In genomic region chr16:74829637-74830036, GRCh38 we compare ENCODE assay signal across 15 cellular contexts. TPM values are rescaled to one million over a fixed set of nuclear protein-coding genes. Genes with fewer than 3 reads are reported as not detected.
DNase-seq lines count a peak whose midpoint lies in the region; ATAC-seq, FAIRE-seq and TF ChIP-seq lines count a peak whose summit lies in the region.
"Had no signal": no experiment of that assay in that cellular context is flagged by ENCODE, and none has a peak within 500 bp of the region (broad histone marks: within the 10 kb centered on the region; RNA-seq: fewer than 3 reads in every experiment).

No MANE protein-coding gene starts in this region.

- H4K20me1 ChIP-seq in K562 (replicated peaks; ENCODE audit: control insufficient read depth, insufficient read depth, low read length) (no peaks in the 10 kb centered on the region), mammary epithelial cell (ENCODE audit: insufficient read depth, low read length) (no peaks in the 10 kb centered on the region)
- H4K20me1 ChIP-seq: BLaER1 had no signal

- no peaks in the 10 kb centered on the region for H3K27me3 ChIP-seq in A673 (replicated peaks; ENCODE audit: insufficient read depth, low read depth, low read length, poor library complexity)
- H3K27me3 ChIP-seq in K562 (ENCODE audit: control insufficient read depth in 2 of 2, insufficient read depth in 2 of 2, low read length in 2 of 2): peaks cover 2 to 9% of the 10 kb centered on the region in 2 experiments; a peak in 4 of 5 replicates
- no peaks in the 10 kb centered on the region for H3K27me3 ChIP-seq in mammary epithelial cell (ENCODE audit: insufficient read depth, low read length)
- H3K27me3 ChIP-seq: BLaER1 had no signal

- TF ChIP-seq POLR2A in K562 (conservative IDR thresholded peaks at IDR 0.05): no peak

- H3K4me1 ChIP-seq in A673 (ENCODE audit: insufficient read depth, low read length, poor library complexity, severe bottlenecking) (peaks cover 7% of the 10 kb centered on the region), K562 (replicated peaks in 1 of 2; ENCODE audit: control insufficient read depth in 2 of 2, insufficient read depth in 2 of 2, low read length in 2 of 2) (no peaks in the 10 kb centered on the region; a peak in 1 of 5 replicates), mucosa of descending colon (ENCODE audit: low read depth) (no peaks in the 10 kb centered on the region), mammary epithelial cell (ENCODE audit: insufficient read depth, low read length) (no peaks in the 10 kb centered on the region)
- H3K4me1 ChIP-seq: BLaER1 had no signal

- no peak for FAIRE-seq in K562 (lab: Jason Lieb, UNC)
- FAIRE-seq: H1, HTR-8/SVneo had no signal

- no peak for TF ChIP-seq CTCF in A673 (conservative IDR thresholded peaks at IDR 0.05; ENCODE audit: low read depth, low read length)
- no peak for TF ChIP-seq CTCF in K562 (IDR thresholded peaks at IDR 0.05 in 2 of 3, conservative IDR thresholded peaks at IDR 0.05 in 1 of 3; ENCODE audit: insufficient read depth in 2 of 3, low read depth in 1 of 3, low read length in 3 of 3)
- no peak for TF ChIP-seq CTCF in mucosa of descending colon (IDR thresholded peaks at IDR 0.05)
- TF ChIP-seq CTCF in mammary epithelial cell (conservative IDR thresholded peaks at IDR 0.05 in 1 of 2, IDR thresholded peaks at IDR 0.05 in 1 of 2; ENCODE audit: extremely low read depth in 1 of 2, insufficient read depth in 1 of 2, low read depth in 1 of 2, low read length in 2 of 2): no peak

- intact Hi-C loops in A673 (cut with micrococcal nuclease; ENCODE audit: unreplicated experiment) (no loop called here), K562 (cut with micrococcal nuclease) (no loop called here), mucosa of descending colon (cut with DNase I, micrococcal nuclease) (no loop called here), mammary epithelial cell (cut with micrococcal nuclease) (no loop called here)

- H3K9me1 ChIP-seq in K562 (ENCODE audit: control insufficient read depth, insufficient read depth, low read length): no peaks in the 10 kb centered on the region

- CTCF ChIA-PET in A673 (lab: Charles Lee) (no interaction called here), K562 (lab: Yijun Ruan, JAX; ENCODE audit: low intra/inter-chr PET ratio) (no interaction called here), mammary epithelial cell (lab: Charles Lee; ENCODE audit: low non-redundant PET) (no interaction called here)

- dilution Hi-C loops in mammary epithelial cell (cut with HindIII; ENCODE audit: low sequenced_read_pairs): no loop called here

- H3K27ac ChIP-seq in A673 (ENCODE audit: low read depth, low read length, poor library complexity, severe bottlenecking) (no peak overlapping the region), K562 (ENCODE audit: extremely low read depth, low read depth, low read length) (no peak overlapping the region), mammary epithelial cell (ENCODE audit: insufficient read depth, low read depth, low read length) (no peak overlapping the region)
- H3K27ac ChIP-seq: BLaER1 had no signal

- BruUV-seq in A673 (replicated peaks; lab: Mats Ljungman, UMichigan) (no TSS peak), K562 (replicated peaks; lab: Mats Ljungman, UMichigan) (no TSS peak), mammary epithelial cell (replicated peaks; lab: Mats Ljungman, UMichigan) (no TSS peak)

- in situ Hi-C loops in K562 (cut with MboI) (no loop called here), mammary epithelial cell (cut with MboI; ENCODE audit: low sequenced_read_pairs in 2 of 2) (no loop called here)

- H3K36me3 ChIP-seq in A673 (ENCODE audit: insufficient read depth, low read length, poor library complexity, severe bottlenecking): no peaks in the 10 kb centered on the region
- no peaks in the 10 kb centered on the region for H3K36me3 ChIP-seq in K562 (ENCODE audit: control insufficient read depth, insufficient read depth, low read length)
- H3K36me3 ChIP-seq in mucosa of descending colon (ENCODE audit: low read depth): no peaks in the 10 kb centered on the region
- no peaks in the 10 kb centered on the region for H3K36me3 ChIP-seq in mammary epithelial cell (ENCODE audit: insufficient read depth, low read length)
- H3K36me3 ChIP-seq: BLaER1, HAP-1 had no signal

- H3K9ac ChIP-seq in K562 (ENCODE audit: insufficient read depth in 1 of 2, low read depth in 2 of 2, low read length in 2 of 2) (no peak overlapping the region), mammary epithelial cell (ENCODE audit: insufficient read depth, low read length) (no peak overlapping the region)
- H3K9ac ChIP-seq: BLaER1 had no signal

- TF ChIP-seq RAD21 in K562 (CRISPR knock-in tag; conservative IDR thresholded peaks at IDR 0.05 in 1 of 2, IDR thresholded peaks at IDR 0.05 in 1 of 2): no peak

- POLR2A ChIA-PET in A673 (lab: Charles Lee; ENCODE audit: low non-redundant PET): no interaction called here
- POLR2A ChIA-PET in K562 (lab: Yijun Ruan, JAX): no interaction called here

- H3K4me3 ChIP-seq in A673 (ENCODE audit: low read depth, low read length, poor library complexity, severe bottlenecking): no peak overlapping the region
- H3K4me3 ChIP-seq in K562: no peak overlapping the region
- no peak overlapping the region for H3K4me3 ChIP-seq in mucosa of descending colon
- H3K4me3 ChIP-seq in mammary epithelial cell (replicated peaks in 1 of 3; ENCODE audit: insufficient read depth in 1 of 3, low read depth in 2 of 3, low read length in 3 of 3): no peak overlapping the region
- H3K4me3 ChIP-seq: BLaER1, HAP-1 had no signal

- H3K4me2 ChIP-seq in K562 (ENCODE audit: insufficient read depth, low read length) (no peak overlapping the region), mammary epithelial cell (ENCODE audit: insufficient read depth, low read depth, low read length) (no peak overlapping the region)
- H3K4me2 ChIP-seq: BLaER1 had no signal

- H3K9me3 ChIP-seq in A673 (ENCODE audit: low read depth, low read length, poor library complexity, severe bottlenecking) (peaks cover 11% of the 10 kb centered on the region), K562 (replicated peaks; ENCODE audit: control insufficient read depth, insufficient read depth, low read depth, low read length) (no peaks in the 10 kb centered on the region), mucosa of descending colon (no peaks in the 10 kb centered on the region), mammary epithelial cell (replicated peaks; ENCODE audit: insufficient read depth, low read length) (no peaks in the 10 kb centered on the region)
- H3K9me3 ChIP-seq: HAP-1 had no signal

- ATAC-seq in K562 (no peak), mucosa of descending colon (peak; percentile 58)

- DNase-seq in A673 (ENCODE audit: low spot score) (peak; percentile 30), HuH-7 (ENCODE audit: low spot score) (peak; percentile 57), K562 (ENCODE audit: extremely low read depth in 1 of 4, low spot score in 3 of 4) (no peak), mucosa of descending colon (no peak), GM03348 (ENCODE audit: low spot score) (no peak), mammary epithelial cell (no peak), cerebellar nuclear complex (lab: John Stamatoyannopoulos, UW) (no peak)
- DNase-seq: AML-193; CD8-positive, alpha-beta memory T cell; DMS53; GF-D8 had no signal

- H3K79me2 ChIP-seq in K562 (ENCODE audit: control insufficient read depth, insufficient read depth, low read length): no peaks in the 10 kb centered on the region
- no peaks in the 10 kb centered on the region for H3K79me2 ChIP-seq in mammary epithelial cell (ENCODE audit: insufficient read depth, low read length)

- H2AFZ ChIP-seq in K562 (ENCODE audit: low read depth, low read length): no peak overlapping the region
- H2AFZ ChIP-seq in mammary epithelial cell (ENCODE audit: low read depth, low read length): no peak overlapping the region

- no peak for TF ChIP-seq EP300 in K562 (IDR thresholded peaks at IDR 0.05; ENCODE audit: low read length)

- WGBS in K562 (ENCODE audit: insufficient coverage, low coverage, missing lambda C conversion rate): 0% methylated on average over 5 of the region's 5 CpGs
- 74% methylated on average over 5 of the region's 5 CpGs for WGBS in mammary epithelial cell (ENCODE audit: low coverage, missing lambda C conversion rate)

TF ChIP-seq in K562, 482 proteins besides CTCF, POLR2A, EP300 and RAD21:
- TF ChIP-seq CEBPB (tag; IDR thresholded peaks at IDR 0.05) (peak; percentile 31; the same call in 1 of the 2 replicates), IRF1 (CRISPR knock-in tag; IDR thresholded peaks at IDR 0.05; ENCODE audit: borderline replicate concordance) (no peak), ARNT (IDR thresholded peaks at IDR 0.05) (no peak)

RNA-seq across cellular contexts. Expression of gene FA2H, which starts 55.0 kb away (rescaled TPM):
- not detected in 2 replicates for total RNA-seq in A673 (2021)
- not detected in 2 replicates for total RNA-seq in K562 (2011; cell fraction: chromatin; rRNA removed; ENCODE audit: low replicate concordance)
- total RNA-seq in K562 (2011; cell fraction: nucleolus; rRNA removed): not detected in 2 replicates
- not detected in 2 replicates for total RNA-seq in K562 (2011; cell fraction: nucleoplasm; rRNA removed)
- not detected in 2 replicates for total RNA-seq in K562 (2014; rRNA removed)
- total RNA-seq in K562 (2014; rRNA removed; fragmentation: Illumina TruSeq; extraction: Trizol): not detected in 2 replicates
- total RNA-seq in K562 (2015; rRNA removed; fragmentation: Illumina TruSeq; extraction: Trizol): not detected in 2 replicates
- total RNA-seq in K562 (2021): not detected in 2 replicates
- not detected in 2 replicates for polyA plus RNA-seq in K562 (2011; rRNA removed)
- not detected in 2 replicates for polyA plus RNA-seq in K562 (2011; cell fraction: cytosol; rRNA removed)
- not detected in 2 replicates for polyA plus RNA-seq in K562 (2011; cell fraction: nucleus; rRNA removed)
- polyA plus RNA-seq in K562 (2012): not detected in 2 replicates
- polyA plus RNA-seq in K562 (2014; fragmentation: Illumina TruSeq; extraction: Trizol): not detected in 2 replicates
- polyA plus RNA-seq in K562 (2014; fragmentation: Nextera tagmentation; extraction: Ambion mirVana): not detected
- polyA plus RNA-seq in K562 (2014; rRNA removed): not detected in 2 replicates
- polyA minus RNA-seq in K562 (2011; rRNA and poly(A)+ RNA removed): not detected in 2 replicates
- not detected in 2 replicates for polyA minus RNA-seq in K562 (2011; cell fraction: cytosol; rRNA and poly(A)+ RNA removed)
- polyA minus RNA-seq in K562 (2011; cell fraction: nucleus; rRNA and poly(A)+ RNA removed): not detected in 2 replicates
- total RNA-seq in mucosa of descending colon: 10 to 100 TPM; 17.3 to 60.0 (median 44.0) TPM
- total RNA-seq in mammary epithelial cell: not detected
- 0.44 TPM for polyA plus RNA-seq in mammary epithelial cell
- polyA minus RNA-seq in mammary epithelial cell: not detected
- total RNA-seq: CD8-positive, alpha-beta memory T cell had no signal
- polyA plus RNA-seq: CD8-positive, alpha-beta memory T cell had no signal

Comparison
In these comparisons a context has a peak if more than half of its experiments do, and no peak if none do; other contexts are left out.
1. DNase-seq: peak in A673 (single experiment) and HuH-7 (single experiment); none in K562 (0 of 4), mucosa of descending colon (0 of 3), GM03348 (single experiment), mammary epithelial cell (single experiment) and cerebellar nuclear complex (0 of 2).
2. RNA of gene FA2H, which starts 55.0 kb away (total RNA-seq): 17.3 to 60.0 TPM in mucosa of descending colon; not detected in mammary epithelial cell, not detected in A673 and not detected in K562; every median in the first group is over 10 times any median in the second.